ENCODE assay signal across 13 cellular contexts in the genomic region with DNA sequence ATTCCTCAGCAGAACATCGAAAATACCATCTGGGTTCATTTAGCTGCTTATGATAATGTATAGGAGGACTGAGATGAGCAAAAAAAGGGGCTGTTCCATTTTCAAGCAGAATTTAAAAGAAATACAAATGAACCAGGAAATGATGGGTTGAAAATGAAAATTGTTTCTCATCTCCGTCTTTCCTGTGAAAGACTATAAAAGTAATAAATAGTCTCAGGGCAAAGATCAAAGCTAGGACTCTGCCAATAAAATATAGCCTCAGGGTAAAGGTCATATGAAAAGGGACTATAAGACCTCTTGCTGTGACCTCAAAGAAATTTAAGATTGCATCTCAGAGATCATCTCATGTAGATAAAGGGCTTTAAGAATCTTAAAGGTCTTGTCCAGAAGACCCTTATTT.
"Had no signal": no experiment of that assay in that cellular context is flagged by ENCODE, and none has a peak within 500 bp of the region (broad histone marks: within the 10 kb centered on the region; RNA-seq: fewer than 3 reads in every experiment).

No MANE protein-coding gene starts in this region.

- H3K9me3 ChIP-seq: sigmoid colon had no signal

- H3K9me3 Mint-ChIP-seq: immature natural killer cell had no signal

- ATAC-seq: esophagus mucosa, left cardiac atrium had no signal

- H3K27ac ChIP-seq: sigmoid colon, upper lobe of left lung had no signal

- H3K27ac Mint-ChIP-seq: activated naive CD8-positive, alpha-beta T cell; activated T-helper 2 cell treated with anti-CD3 and anti-CD28 coated beads, Interferon-gamma antibody, Interleukin-2, Interleukin-4, amounts not matched to agents 10 μg/mL and 5 μg/mL and 100 μg/mL, durations not matched to agents 14 hours and 24 hours and 36 hours; immature natural killer cell had no signal

- H3K27me3 Mint-ChIP-seq: activated naive CD8-positive, alpha-beta T cell had no signal

- H3K27me3 ChIP-seq: sigmoid colon, upper lobe of left lung had no signal

- DNase-seq: activated CD4-positive, alpha-beta T cell treated with anti-CD3 and anti-CD28 coated beads, Interleukin-2, amount 50 U/mL, for 48 hours; activated CD4-positive, CD25-positive, alpha-beta regulatory T cell; activated CD8-positive, alpha-beta memory T cell treated with anti-CD3 and anti-CD28 coated beads, Interleukin-2, amount 50 U/mL, for 4 hours; aorta; immature natural killer cell; left cardiac atrium; sigmoid colon; stimulated activated CD4-positive, alpha-beta T cell treated with anti-CD3 and anti-CD28 coated beads, Interleukin-12 subunit alpha, Interleukin-12 subunit beta, amount 100 ng/mL, for 4 hours; stimulated activated naive CD4-positive, alpha-beta T cell treated with Interleukin-2 at 50 U/mL for 16 hours; upper lobe of left lung had no signal

- H3K4me1 Mint-ChIP-seq: immature natural killer cell had no signal

- H3K36me3 Mint-ChIP-seq: immature natural killer cell had no signal

- H3K4me1 ChIP-seq: sigmoid colon, upper lobe of left lung had no signal

- H3K4me3 Mint-ChIP-seq: activated naive CD8-positive, alpha-beta T cell; immature natural killer cell had no signal
